In genomic region chr3:10926831-10927521, GRCh38 we compare ENCODE assay signal across 1 cellular context.
TF ChIP-seq lines count a peak whose summit lies in the region.

No MANE protein-coding gene starts in this region.

TF ChIP-seq in endothelial cell of umbilical vein, 7 proteins besides CTCF, POLR2A, EP300 and RAD21 (continued from another document):
- TF ChIP-seq EZH2 (IDR thresholded peaks at IDR 0.05; ENCODE audit: borderline replicate concordance, low read depth, low read length, severe bottlenecking), result no peak
- no peak for TF ChIP-seq MAX (IDR thresholded peaks at IDR 0.05; ENCODE audit: insufficient read depth, insufficient read length)
- TF ChIP-seq POLR2AphosphoS5 (IDR thresholded peaks at IDR 0.05; ENCODE audit: insufficient read depth, low read depth, low read length), result no peak
- no peak for TF ChIP-seq MYC (IDR thresholded peaks at IDR 0.05; ENCODE audit: low read depth, low read length)
- TF ChIP-seq FOS (IDR thresholded peaks at IDR 0.05; ENCODE audit: borderline replicate concordance, insufficient read depth, low read length), result no peak
TF ChIP-seq in endothelial cell of umbilical vein: peak in this region for 1.
